Comparison of ENCODE assay signal across 21 cellular contexts in the genomic region with DNA sequence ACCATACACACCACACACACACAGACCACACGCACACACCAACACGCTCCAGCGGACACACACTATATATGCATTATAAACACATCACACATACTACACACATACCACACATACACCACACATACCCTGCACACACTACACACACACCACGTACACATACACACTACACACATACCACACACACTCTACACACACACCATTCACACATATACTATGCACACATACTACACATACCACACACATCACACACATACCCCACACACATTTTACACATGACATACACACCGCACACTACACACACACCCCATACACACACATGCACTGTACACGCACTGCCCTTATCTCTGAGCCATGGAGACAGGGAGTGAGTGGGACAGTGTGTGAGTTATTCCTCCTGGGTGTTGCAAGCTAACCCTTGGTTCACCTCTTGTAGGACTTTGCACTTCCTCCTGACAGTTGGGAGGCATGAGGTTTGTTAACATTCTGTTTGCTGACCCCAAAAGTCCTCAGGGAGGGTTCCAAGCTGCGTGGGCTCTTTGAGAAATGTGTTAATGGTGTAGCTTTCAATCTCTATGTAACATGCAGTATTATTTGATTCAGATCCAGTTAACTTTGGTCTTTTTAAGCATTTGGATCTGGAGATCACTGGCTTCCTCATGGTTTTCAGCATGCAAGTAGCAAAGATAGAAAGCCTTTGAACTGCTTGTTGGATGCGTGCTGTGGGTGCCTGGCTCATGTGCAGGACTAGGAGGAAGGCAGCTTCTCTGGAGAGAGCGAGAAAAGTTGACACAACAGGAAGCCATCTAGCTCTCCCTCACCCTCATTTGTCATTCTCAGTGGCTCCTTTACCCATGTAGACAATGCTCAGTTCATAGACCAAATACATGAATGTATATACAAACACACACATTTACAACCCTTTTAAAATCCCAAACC. TPM values are rescaled to one million over a fixed set of nuclear protein-coding genes. Genes with fewer than 3 reads are reported as not detected.
DNase-seq lines count a peak whose midpoint lies in the region; ATAC-seq and TF ChIP-seq lines count a peak whose summit lies in the region.
"Had no signal": no experiment of that assay in that cellular context is flagged by ENCODE, and none has a peak within 500 bp of the region (broad histone marks: within the 10 kb centered on the region; RNA-seq: fewer than 3 reads in every experiment).

No MANE protein-coding gene starts in this region.

- TF ChIP-seq CTCF in left lung (IDR thresholded peaks at IDR 0.05) (no peak), lower leg skin (IDR thresholded peaks at IDR 0.05) (peak in 1 of 3 donors; percentile 42), mucosa of descending colon (IDR thresholded peaks at IDR 0.05) (no peak)

- no peak overlapping the region for H3K27ac ChIP-seq in left lung
- H3K27ac ChIP-seq: adrenal gland, foreskin keratinocyte, PC-9 had no signal

- DNase-seq in activated naive CD8-positive, alpha-beta T cell treated with anti-CD3 and anti-CD28 coated beads, Interleukin-2, amount 10 ng/mL, durations not matched to agents 7 days and 5 days, result no peak
- DNase-seq in activated naive CD8-positive, alpha-beta T cell treated with anti-CD3 and anti-CD28 coated beads for 36 hours, result no peak
- no peak for DNase-seq in activated T-helper 1 cell treated with anti-CD3 and anti-CD28 coated beads, Interleukin-12 subunit alpha, Interleukin-12 subunit beta, Interleukin-2, Interleukin-4 antibody, amounts not matched to agents 30 ng/mL and 10 ng/mL and 1 ng/mL, durations not matched to agents 14 hours and 24 hours and 36 hours (ENCODE audit: low spot score)
- DNase-seq in left lung (no peak), lower leg skin (ENCODE audit: low spot score in 2 of 2) (no peak), mucosa of descending colon (no peak)
- DNase-seq: activated CD4-positive, alpha-beta T cell treated with anti-CD3 and anti-CD28 coated beads, Interleukin-2, amount 50 U/mL, for 48 hours; activated T-cell treated with anti-CD3 and anti-CD28 coated beads, Interleukin-2, amount 50 U/mL, for 4 hours; CD4-positive, CD25-positive, alpha-beta regulatory T cell; cerebellar nuclear complex; NCI-H1694 treated with DMSO at 0.1 percent for 48 hours; NCI-H446 treated with DMSO at 0.1 percent for 48 hours; PC-9 had no signal

- POLR2A ChIA-PET in activated naive CD8-positive, alpha-beta T cell treated with anti-CD3 and anti-CD28 coated beads, Interleukin-2, amount 10 ng/mL, durations not matched to agents 7 days and 5 days (lab: Charles Lee), result no interaction called here

- H3K36me3 ChIP-seq in left lung (no peaks in the 10 kb centered on the region), mucosa of descending colon (ENCODE audit: low read depth) (no peaks in the 10 kb centered on the region)
- H3K36me3 ChIP-seq: adrenal gland had no signal

- WGBS in lower leg skin, 2 donors, result 88 to 90% methylated on average over 9 of the region's 9 CpGs

- H3K4me1 ChIP-seq in left lung (peaks cover 5 to 7% of the 10 kb centered on the region in 2 donors), mucosa of descending colon (ENCODE audit: low read depth) (no peaks in the 10 kb centered on the region)

- no peaks in the 10 kb centered on the region for H3K27me3 ChIP-seq in left lung
- H3K27me3 ChIP-seq: foreskin keratinocyte had no signal

- no peak overlapping the region for H3K4me3 Mint-ChIP-seq in activated naive CD8-positive, alpha-beta T cell treated with anti-CD3 and anti-CD28 coated beads, Interleukin-2, amount 10 ng/mL, durations not matched to agents 7 days and 5 days
- no peak overlapping the region for H3K4me3 Mint-ChIP-seq in activated naive CD8-positive, alpha-beta T cell treated with anti-CD3 and anti-CD28 coated beads for 36 hours
- H3K4me3 Mint-ChIP-seq in activated T-helper 1 cell treated with anti-CD3 and anti-CD28 coated beads, Interleukin-12 subunit alpha, Interleukin-12 subunit beta, Interleukin-2, Interleukin-4 antibody, amounts not matched to agents 30 ng/mL and 10 ng/mL and 1 ng/mL, durations not matched to agents 14 hours and 24 hours and 36 hours, result no peak overlapping the region
- H3K4me3 Mint-ChIP-seq: activated T-cell treated with anti-CD3 and anti-CD28 coated beads, Interleukin-2, amount 50 U/mL, for 4 hours; CD4-positive, CD25-positive, alpha-beta regulatory T cell; type B pancreatic cell had no signal

- H3K9me3 Mint-ChIP-seq in activated naive CD8-positive, alpha-beta T cell treated with anti-CD3 and anti-CD28 coated beads, Interleukin-2, amount 10 ng/mL, durations not matched to agents 7 days and 5 days, result no peaks in the 10 kb centered on the region
- no peaks in the 10 kb centered on the region for H3K9me3 Mint-ChIP-seq in activated naive CD8-positive, alpha-beta T cell treated with anti-CD3 and anti-CD28 coated beads for 36 hours
- H3K9me3 Mint-ChIP-seq in activated T-helper 1 cell treated with anti-CD3 and anti-CD28 coated beads, Interleukin-12 subunit alpha, Interleukin-12 subunit beta, Interleukin-2, Interleukin-4 antibody, amounts not matched to agents 30 ng/mL and 10 ng/mL and 1 ng/mL, durations not matched to agents 14 hours and 24 hours and 36 hours, result peaks cover 9% of the 10 kb centered on the region
- H3K9me3 Mint-ChIP-seq: activated T-cell treated with anti-CD3 and anti-CD28 coated beads, Interleukin-2, amount 50 U/mL, for 4 hours; nephron; type B pancreatic cell had no signal

- no peak for TF ChIP-seq POLR2A in lower leg skin (IDR thresholded peaks at IDR 0.05)

- no peak overlapping the region for H3K4me3 ChIP-seq in left lung
- H3K4me3 ChIP-seq in lower leg skin (ENCODE audit: low read depth, poor library complexity, severe bottlenecking), result no peak overlapping the region
- no peak overlapping the region for H3K4me3 ChIP-seq in mucosa of descending colon
- H3K4me3 ChIP-seq: adrenal gland, PC-9 had no signal

- no peaks in the 10 kb centered on the region for H3K36me3 Mint-ChIP-seq in activated naive CD8-positive, alpha-beta T cell treated with anti-CD3 and anti-CD28 coated beads, Interleukin-2, amount 10 ng/mL, durations not matched to agents 7 days and 5 days
- H3K36me3 Mint-ChIP-seq in activated naive CD8-positive, alpha-beta T cell treated with anti-CD3 and anti-CD28 coated beads for 36 hours, result no peaks in the 10 kb centered on the region
- peaks cover 2% of the 10 kb centered on the region for H3K36me3 Mint-ChIP-seq in activated T-helper 1 cell treated with anti-CD3 and anti-CD28 coated beads, Interleukin-12 subunit alpha, Interleukin-12 subunit beta, Interleukin-2, Interleukin-4 antibody, amounts not matched to agents 30 ng/mL and 10 ng/mL and 1 ng/mL, durations not matched to agents 14 hours and 24 hours and 36 hours (ENCODE audit: low read depth)
- H3K36me3 Mint-ChIP-seq: CD4-positive, CD25-positive, alpha-beta regulatory T cell; type B pancreatic cell had no signal

- peak overlapping the region; percentile 62 for H3K27ac Mint-ChIP-seq in activated naive CD8-positive, alpha-beta T cell treated with anti-CD3 and anti-CD28 coated beads, Interleukin-2, amount 10 ng/mL, durations not matched to agents 7 days and 5 days
- H3K27ac Mint-ChIP-seq in activated naive CD8-positive, alpha-beta T cell treated with anti-CD3 and anti-CD28 coated beads for 36 hours, result no peak overlapping the region
- peak overlapping the region; percentile 54 for H3K27ac Mint-ChIP-seq in activated T-helper 1 cell treated with anti-CD3 and anti-CD28 coated beads, Interleukin-12 subunit alpha, Interleukin-12 subunit beta, Interleukin-2, Interleukin-4 antibody, amounts not matched to agents 30 ng/mL and 10 ng/mL and 1 ng/mL, durations not matched to agents 14 hours and 24 hours and 36 hours
- H3K27ac Mint-ChIP-seq: CD4-positive, CD25-positive, alpha-beta regulatory T cell; nephron; progenitor cell of endocrine pancreas; type B pancreatic cell had no signal

- H3K27me3 Mint-ChIP-seq in activated naive CD8-positive, alpha-beta T cell treated with anti-CD3 and anti-CD28 coated beads, Interleukin-2, amount 10 ng/mL, durations not matched to agents 7 days and 5 days, result no peaks in the 10 kb centered on the region
- no peaks in the 10 kb centered on the region for H3K27me3 Mint-ChIP-seq in activated naive CD8-positive, alpha-beta T cell treated with anti-CD3 and anti-CD28 coated beads for 36 hours
- no peaks in the 10 kb centered on the region for H3K27me3 Mint-ChIP-seq in activated T-helper 1 cell treated with anti-CD3 and anti-CD28 coated beads, Interleukin-12 subunit alpha, Interleukin-12 subunit beta, Interleukin-2, Interleukin-4 antibody, amounts not matched to agents 30 ng/mL and 10 ng/mL and 1 ng/mL, durations not matched to agents 14 hours and 24 hours and 36 hours (ENCODE audit: insufficient read depth)
- H3K27me3 Mint-ChIP-seq: progenitor cell of endocrine pancreas, type B pancreatic cell had no signal

- peak; percentile 60 for ATAC-seq in activated naive CD8-positive, alpha-beta T cell treated with anti-CD3 and anti-CD28 coated beads, Interleukin-2, amount 10 ng/mL, durations not matched to agents 7 days and 5 days (ENCODE audit: low read depth)
- ATAC-seq in left lung, result peak; percentile 41
- ATAC-seq in GM18498 (IDR thresholded peaks at IDR 0.05; ENCODE audit: unreplicated experiment), result no peak
- ATAC-seq in mucosa of descending colon, result no peak
- ATAC-seq in GM21825 (IDR thresholded peaks at IDR 0.05; ENCODE audit: unreplicated experiment), result no peak
- ATAC-seq: activated T-cell treated with anti-CD3 and anti-CD28 coated beads, Interleukin-2, amount 50 U/mL, for 4 hours; foreskin keratinocyte had no signal

- H3K9me3 ChIP-seq in left lung, result no peaks in the 10 kb centered on the region
- H3K9me3 ChIP-seq in mucosa of descending colon, result no peaks in the 10 kb centered on the region
- H3K9me3 ChIP-seq: adrenal gland had no signal

- intact Hi-C loops in activated T-helper 1 cell treated with anti-CD3 and anti-CD28 coated beads, Interleukin-12 subunit alpha, Interleukin-12 subunit beta, Interleukin-2, Interleukin-4 antibody, amounts not matched to agents 30 ng/mL and 10 ng/mL and 1 ng/mL, durations not matched to agents 14 hours and 24 hours and 36 hours (cut with micrococcal nuclease), result loop anchor here (5.0 kb wide), 2 partner anchors 283 to 462 kb away; no protein-coding TSS in a partner anchor
- intact Hi-C loops in left lung (cut with DNase I), result no loop called here
- intact Hi-C loops in lower leg skin (cut with DNase I; ENCODE audit: low total_unique reads), result no loop called here
- intact Hi-C loops in mucosa of descending colon (cut with DNase I, micrococcal nuclease), result no loop called here

- H3K4me1 Mint-ChIP-seq in activated naive CD8-positive, alpha-beta T cell treated with anti-CD3 and anti-CD28 coated beads, Interleukin-2, amount 10 ng/mL, durations not matched to agents 7 days and 5 days, result peaks cover 10% of the 10 kb centered on the region
- H3K4me1 Mint-ChIP-seq in activated naive CD8-positive, alpha-beta T cell treated with anti-CD3 and anti-CD28 coated beads for 36 hours, result peaks cover 10% of the 10 kb centered on the region
- H3K4me1 Mint-ChIP-seq in activated T-helper 1 cell treated with anti-CD3 and anti-CD28 coated beads, Interleukin-12 subunit alpha, Interleukin-12 subunit beta, Interleukin-2, Interleukin-4 antibody, amounts not matched to agents 30 ng/mL and 10 ng/mL and 1 ng/mL, durations not matched to agents 14 hours and 24 hours and 36 hours (ENCODE audit: low read depth), result peaks cover 19% of the 10 kb centered on the region
- H3K4me1 Mint-ChIP-seq: CD4-positive, CD25-positive, alpha-beta regulatory T cell; nephron had no signal

RNA-seq across cellular contexts. Expression of a gene that starts 13.7 kb away (rescaled TPM):
- not detected for total RNA-seq in activated naive CD8-positive, alpha-beta T cell treated with anti-CD3 and anti-CD28 coated beads, Interleukin-2, amount 10 ng/mL, durations not matched to agents 7 days and 5 days
- total RNA-seq in activated naive CD8-positive, alpha-beta T cell treated with anti-CD3 and anti-CD28 coated beads for 36 hours, result not detected
- 0.44 and 0.80 TPM in 2 replicates for total RNA-seq in activated T-helper 1 cell treated with anti-CD3 and anti-CD28 coated beads, Interleukin-12 subunit alpha, Interleukin-12 subunit beta, Interleukin-2, Interleukin-4 antibody, amounts not matched to agents 30 ng/mL and 10 ng/mL and 1 ng/mL, durations not matched to agents 14 hours and 24 hours and 36 hours
- total RNA-seq in left lung (under 1 TPM; 0.16 to 0.55 TPM), lower leg skin (1 to 10 TPM in 2 of 4 donors, under 1 TPM in 2; 0.30 to 3.1 (median 1.3) TPM), mucosa of descending colon (under 1 TPM in 1 of 3 donors, not detected in 2; 0.12 TPM)
- total RNA-seq: activated T-cell treated with anti-CD3 and anti-CD28 coated beads, Interleukin-2, amount 50 U/mL, for 4 hours; adrenal gland; CD4-positive, CD25-positive, alpha-beta regulatory T cell; lung microvascular endothelial cell had no signal

Comparison
In these comparisons a context has a peak if more than half of its experiments do, and no peak if none do; other contexts are left out.
1. ATAC-seq: peak in activated naive CD8-positive, alpha-beta T cell treated with anti-CD3 and anti-CD28 coated beads, Interleukin-2, amount 10 ng/mL, durations not matched to agents 7 days and 5 days (single experiment) and left lung (single experiment); none in GM18498 (single experiment), mucosa of descending colon (single experiment) and GM21825 (single experiment).